In the genomic region with DNA sequence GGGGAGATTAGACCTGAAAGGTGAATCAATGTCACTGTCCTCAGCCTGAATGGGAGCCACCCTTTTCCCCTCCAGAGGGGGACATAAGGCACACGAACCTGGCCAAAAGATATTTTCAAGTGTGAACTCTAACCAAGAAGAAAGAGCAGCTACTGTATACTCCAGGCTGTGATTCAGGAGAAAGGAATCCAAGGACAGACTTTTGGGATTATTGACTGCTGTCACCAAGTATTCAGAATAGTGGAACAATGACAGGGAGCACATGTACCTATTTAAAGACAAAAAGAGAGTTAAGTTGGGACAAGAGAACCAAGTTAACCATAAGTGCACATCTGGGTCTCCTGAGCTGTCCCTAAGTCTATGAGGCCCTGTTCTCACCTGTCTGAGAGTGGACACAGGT, we compare ENCODE assay signal across 22 cellular contexts. TPM values are rescaled to one million over a fixed set of nuclear protein-coding genes. Genes with fewer than 3 reads are reported as not detected.
A peak's percentile ranks its signal among the peaks of the same experiment; 100 is the strongest.
DNase-seq lines count a peak whose midpoint lies in the region; ATAC-seq and TF ChIP-seq lines count a peak whose summit lies in the region.
"Had no signal": no experiment of that assay in that cellular context is flagged by ENCODE, and none has a peak within 500 bp of the region (broad histone marks: within the 10 kb centered on the region; RNA-seq: fewer than 3 reads in every experiment).

No MANE protein-coding gene starts in this region.

- WGBS in heart right ventricle, 2 donors = 30 to 42% methylated on average over 1 of the region's 1 CpG

- H3K9me3 ChIP-seq in heart right ventricle (no peaks in the 10 kb centered on the region), iPS-20b (ENCODE audit: insufficient read depth, low read depth, low read length) (no peaks in the 10 kb centered on the region)

- peak overlapping the region in 7 of 10 donors; percentile 13 to 82 (median 64) for H3K27ac ChIP-seq in heart right ventricle
- H3K27ac ChIP-seq in iPS-20b (ENCODE audit: low read length) = no peak overlapping the region
- H3K27ac ChIP-seq: brain microvascular endothelial cell, HL-60 had no signal

- peaks cover 9% of the 10 kb centered on the region for H3K27me3 Mint-ChIP-seq in type B pancreatic cell
- H3K27me3 Mint-ChIP-seq: memory B cell had no signal

- H3K4me1 ChIP-seq in heart right ventricle (peaks cover 8 to 45% (median 34%) of the 10 kb centered on the region in 9 donors), iPS-20b (ENCODE audit: insufficient read depth, low read length) (peaks cover 10% of the 10 kb centered on the region; the same call in 1 of the 2 replicates)

- TF ChIP-seq CTCF in heart right ventricle (IDR thresholded peaks at IDR 0.05) (no peak), type B pancreatic cell (conservative IDR thresholded peaks at IDR 0.05) (no peak)

- H3K4me3 ChIP-seq in heart right ventricle = no peak overlapping the region
- no peak overlapping the region for H3K4me3 ChIP-seq in iPS-20b (ENCODE audit: low read length)

- H3K4me1 Mint-ChIP-seq in type B pancreatic cell (ENCODE audit: unreplicated experiment) = peaks cover 11% of the 10 kb centered on the region

- H3K36me3 Mint-ChIP-seq in type B pancreatic cell = peaks cover 4% of the 10 kb centered on the region

- H3K27me3 ChIP-seq in heart right ventricle = peaks cover 0 to 1% (median 0%) of the 10 kb centered on the region in 7 donors
- H3K27me3 ChIP-seq in iPS-20b (ENCODE audit: insufficient read depth, low read length) = no peaks in the 10 kb centered on the region
- H3K27me3 ChIP-seq: brain microvascular endothelial cell had no signal

- H3K36me3 ChIP-seq in heart right ventricle (peaks cover 0 to 62% (median 25%) of the 10 kb centered on the region in 9 donors), iPS-20b (ENCODE audit: insufficient read depth, low read depth, low read length) (peaks cover 57% of the 10 kb centered on the region)

- intact Hi-C loops in heart right ventricle (cut with DNase I) = no loop called here
- intact Hi-C loops in Right ventricle myocardium inferior (cut with DNase I) = no loop called here

- peak overlapping the region; percentile 22 for H3K27ac Mint-ChIP-seq in type B pancreatic cell
- H3K27ac Mint-ChIP-seq: memory B cell had no signal

- ATAC-seq in heart right ventricle (peak in 1 of 8 donors; percentile 12), Right ventricle myocardium inferior (no peak)
- ATAC-seq: activated naive CD4-positive, alpha-beta T cell treated with anti-CD3 and anti-CD28 coated beads, Interleukin-2, amount 50 U/mL, for 72 hours; Panc1 had no signal

- no peak for DNase-seq in heart right ventricle
- DNase-seq in Right ventricle myocardium inferior (ENCODE audit: missing footprints) = no peak
- DNase-seq in NCI-H82 treated with DMSO at 0.1 percent for 48 hours (lab: John Stamatoyannopoulos, UW; ENCODE audit: unreplicated experiment) = peak; percentile 39
- no peak for DNase-seq in type B pancreatic cell (ENCODE audit: extremely low spot score, unreplicated experiment)
- no peak for DNase-seq in NCI-H345 (lab: John Stamatoyannopoulos, UW)
- DNase-seq in globus pallidus (ENCODE audit: low spot score) = no peak
- DNase-seq: activated CD4-positive, alpha-beta T cell treated with anti-CD3 and anti-CD28 coated beads for 4 hours; brain microvascular endothelial cell; cortex of kidney; hippocampal formation; NCI-H1694; substantia nigra had no signal

- H3K9ac ChIP-seq in iPS-20b (ENCODE audit: low read depth, low read length) = peak overlapping the region; percentile 32; the same call in 1 of the 2 replicates

- H3K4me3 Mint-ChIP-seq in type B pancreatic cell = peak overlapping the region; percentile 63

- H3K9me3 Mint-ChIP-seq in type B pancreatic cell = no peaks in the 10 kb centered on the region
- H3K9me3 Mint-ChIP-seq: activated naive CD4-positive, alpha-beta T cell treated with anti-CD3 and anti-CD28 coated beads, Interleukin-2, amount 50 U/mL, for 72 hours; memory B cell had no signal

RNA-seq across cellular contexts. Expression of a gene that starts 2.4 kb away (rescaled TPM):
- total RNA-seq in heart right ventricle (10 to 100 TPM; 47.9 to 81.0 (median 64.4) TPM), Right ventricle myocardium inferior (58.8 TPM), type B pancreatic cell (ENCODE audit: low replicate concordance) (56.6 and 63.5 TPM in 2 replicates)
- 10 to 100 TPM; 16.5 to 38.3 TPM for polyA plus RNA-seq in heart right ventricle

RNA-seq across cellular contexts. Expression of a gene that starts 10.6 kb away (rescaled TPM):
- total RNA-seq in heart right ventricle (not detected), Right ventricle myocardium inferior (not detected), type B pancreatic cell (ENCODE audit: low replicate concordance) (not detected in 2 replicates)
- not detected for polyA plus RNA-seq in heart right ventricle
- total RNA-seq: activated naive CD4-positive, alpha-beta T cell treated with anti-CD3 and anti-CD28 coated beads, Interleukin-2, amount 50 U/mL, for 72 hours; Daoy; endothelial cell of umbilical vein; renal cortical epithelial cell; SK-MEL-5 had no signal
- polyA plus RNA-seq: endothelial cell of umbilical vein, keratinocyte had no signal

RNA-seq across cellular contexts. Expression of a gene that starts 27.5 kb away (rescaled TPM):
- total RNA-seq in heart right ventricle (100 to 1,000 TPM in 1 of 10 donors, 10 to 100 TPM in 9; 30.6 to 101 (median 67.4) TPM), Right ventricle myocardium inferior (54.6 TPM), type B pancreatic cell (ENCODE audit: low replicate concordance) (34.5 and 37.0 TPM in 2 replicates)
- 100 to 1,000 TPM in 1 of 2 donors, 10 to 100 TPM in 1; 16.2 to 183 TPM for polyA plus RNA-seq in heart right ventricle

RNA-seq across cellular contexts. Expression of a gene that starts 27.5 kb away (rescaled TPM):
- total RNA-seq in heart right ventricle = 1 to 10 TPM; 1.8 to 8.5 (median 3.6) TPM
- 1 to 10 TPM; 2.0 to 3.7 TPM for polyA plus RNA-seq in heart right ventricle
- total RNA-seq in Right ventricle myocardium inferior = 10.6 TPM
- 6.1 and 8.5 TPM in 2 replicates for total RNA-seq in type B pancreatic cell (ENCODE audit: low replicate concordance)

RNA-seq across cellular contexts. Expression of a gene that starts 34.0 kb away (rescaled TPM):
- 100 to 1,000 TPM; 223 to 298 (median 273) TPM for total RNA-seq in heart right ventricle
- 100 to 1,000 TPM; 295 to 639 TPM for polyA plus RNA-seq in heart right ventricle
- total RNA-seq in Right ventricle myocardium inferior = 264 TPM
- total RNA-seq in type B pancreatic cell (ENCODE audit: low replicate concordance) = 499 and 541 TPM in 2 replicates
